Comparison of ENCODE assay signal across 22 cellular contexts in the genomic region with DNA sequence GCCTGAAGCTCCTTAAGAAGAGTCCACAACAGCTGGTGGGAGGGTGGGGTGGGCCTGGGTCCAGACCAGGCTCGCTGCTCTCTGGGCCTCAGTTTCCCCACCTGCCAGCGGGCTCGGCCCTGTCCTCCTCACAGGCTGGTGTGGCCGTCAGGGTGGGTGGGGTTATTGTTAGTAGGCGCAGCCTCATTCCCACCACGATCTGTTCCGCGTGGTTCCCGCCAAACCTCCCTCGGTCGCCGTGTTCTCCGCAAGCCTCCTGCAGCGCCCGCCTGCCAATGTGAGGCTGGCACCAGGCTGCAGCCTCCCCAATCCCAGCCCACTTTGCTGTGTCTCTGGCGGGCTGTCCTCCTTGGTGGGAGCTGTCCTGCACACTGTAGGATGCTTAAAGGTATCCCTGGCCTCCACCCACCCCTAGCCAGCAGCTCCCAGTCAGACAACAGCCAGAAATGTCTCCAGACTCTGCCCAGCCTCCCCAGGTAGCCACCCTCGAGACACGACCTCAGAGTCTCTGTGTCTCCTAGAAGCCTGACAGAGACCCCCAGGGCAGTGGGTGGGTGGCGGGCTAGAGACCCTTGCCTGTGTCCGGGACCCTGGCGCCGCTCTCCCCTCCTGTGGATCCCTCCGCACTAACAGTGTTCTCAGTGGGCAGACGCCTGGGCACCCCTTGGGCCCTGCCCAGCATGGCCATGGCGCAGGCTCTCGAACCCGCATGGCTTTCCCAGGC. TPM values are rescaled to one million over a fixed set of nuclear protein-coding genes. Genes with fewer than 3 reads are reported as not detected.
A peak's percentile ranks its signal among the peaks of the same experiment; 100 is the strongest.
DNase-seq lines count a peak whose midpoint lies in the region; ATAC-seq, FAIRE-seq and TF ChIP-seq lines count a peak whose summit lies in the region.
"Had no signal": no experiment of that assay in that cellular context is flagged by ENCODE, and none has a peak within 500 bp of the region (broad histone marks: within the 10 kb centered on the region; RNA-seq: fewer than 3 reads in every experiment).

No MANE protein-coding gene starts in this region.

- H2BK5ac ChIP-seq in neuronal stem cell (ENCODE audit: low read length): peak overlapping the region; percentile 78

- ATAC-seq in GM12878: no peak
- no peak for ATAC-seq in GM21825 (IDR thresholded peaks at IDR 0.05; ENCODE audit: unreplicated experiment)
- ATAC-seq: HCT116 had no signal

- in situ Hi-C loops in GM12878 (cut with MboI): no loop called here

- no peak overlapping the region for H4K8ac ChIP-seq in neuronal stem cell (ENCODE audit: low read depth, low read length)

- H3K4ac ChIP-seq in neuronal stem cell (ENCODE audit: low read length): no peak overlapping the region

- TF ChIP-seq CTCF in GM12878 (IDR thresholded peaks at IDR 0.05 in 2 of 3, conservative IDR thresholded peaks at IDR 0.05 in 1 of 3; ENCODE audit: control insufficient read depth in 2 of 3, extremely low read depth in 1 of 3, insufficient read depth in 1 of 3, low read depth in 3 of 3, low read length in 3 of 3): no peak

- intact Hi-C loops in GM12878 (cut with micrococcal nuclease; ENCODE audit: unreplicated experiment): no loop called here

- RAD21 ChIA-PET in GM12878 (lab: Charles Lee; ENCODE audit: unreplicated experiment): no interaction called here

- H3K79me2 ChIP-seq in GM12878 (ENCODE audit: control insufficient read depth, insufficient read depth, low read length): no peaks in the 10 kb centered on the region

- H2BK12ac ChIP-seq in neuronal stem cell (ENCODE audit: low read length): no peak overlapping the region

- SMC1A ChIA-PET in GM12878 (lab: Charles Lee; ENCODE audit: uncharacterized antibody, unreplicated experiment): no interaction called here

- BruUV-seq in GM12878 (replicated peaks; lab: Mats Ljungman, UMichigan): TSS peak; percentile 40

- no peak overlapping the region for H3K9ac ChIP-seq in GM12878 (ENCODE audit: control insufficient read depth, insufficient read depth, low read length)
- peak overlapping the region; percentile 21 for H3K9ac ChIP-seq in neuronal stem cell (ENCODE audit: low read depth, low read length, poor library complexity)

- no peak overlapping the region for H2BK120ac ChIP-seq in neuronal stem cell (ENCODE audit: low read depth, low read length)

- no peak overlapping the region for H3K18ac ChIP-seq in neuronal stem cell (ENCODE audit: low read length)

- H3K36me3 ChIP-seq in GM12878 (ENCODE audit: control insufficient read depth in 2 of 2, insufficient read depth in 2 of 2, low read length in 1 of 2) (peaks cover 5 to 10% of the 10 kb centered on the region in 2 experiments; a peak in 3 of 4 replicates), neuronal stem cell (replicated peaks in 1 of 2; ENCODE audit: control insufficient read depth in 2 of 2, insufficient read depth in 2 of 2, low read length in 2 of 2) (no peaks in the 10 kb centered on the region)
- H3K36me3 ChIP-seq: BE2C had no signal

- no peaks in the 10 kb centered on the region for H3K79me1 ChIP-seq in neuronal stem cell (ENCODE audit: low read depth, low read length)

- H3K4me2 ChIP-seq in GM12878 (ENCODE audit: control insufficient read depth, insufficient read depth): no peak overlapping the region
- no peak overlapping the region for H3K4me2 ChIP-seq in neuronal stem cell (ENCODE audit: insufficient read depth, low read length, poor library complexity, severe bottlenecking)

- FAIRE-seq in GM12878 (lab: Jason Lieb, UNC): no peak
- FAIRE-seq: A204.1, D721Med, G401.6 had no signal

- peak overlapping the region; percentile 63 for H3K14ac ChIP-seq in neuronal stem cell (ENCODE audit: low read length)

- peak overlapping the region; percentile 88 for H2AK5ac ChIP-seq in neuronal stem cell (ENCODE audit: low read depth, low read length)

- H3K9me3 ChIP-seq in GM12878 (replicated peaks; ENCODE audit: control insufficient read depth, insufficient read depth, low read length) (no peaks in the 10 kb centered on the region), neuronal stem cell (replicated peaks in 1 of 2; ENCODE audit: control insufficient read depth in 2 of 2, insufficient read depth in 1 of 2, low read depth in 1 of 2, low read length in 2 of 2) (peaks cover 0 to 2% of the 10 kb centered on the region in 2 donors)
- H3K9me3 ChIP-seq: BE2C had no signal

- no peak overlapping the region for H3K27ac ChIP-seq in GM12878 (ENCODE audit: control insufficient read depth, insufficient read depth)
- H3K27ac ChIP-seq in neuronal stem cell (replicated peaks; ENCODE audit: low read length): no peak overlapping the region
- H3K27ac ChIP-seq: HL-60 had no signal

- CTCF ChIA-PET in GM12878 (lab: Yijun Ruan, JAX): no interaction called here

- no peak for TF ChIP-seq RAD21 in GM12878 (IDR thresholded peaks at IDR 0.05; ENCODE audit: insufficient read depth, low read depth, low read length)

- TF ChIP-seq EP300 in GM12878 (IDR thresholded peaks at IDR 0.05; ENCODE audit: borderline replicate concordance in 1 of 2, control insufficient read depth in 1 of 2, low read depth in 2 of 2, low read length in 2 of 2): no peak

- peak overlapping the region; percentile 8 for H3K23ac ChIP-seq in neuronal stem cell (ENCODE audit: low read depth, low read length, poor library complexity)

- no peak overlapping the region for H2AFZ ChIP-seq in GM12878 (ENCODE audit: control insufficient read depth, low read depth, low read length)
- no peak overlapping the region for H2AFZ ChIP-seq in neuronal stem cell (ENCODE audit: low read length)

- no peaks in the 10 kb centered on the region for H4K20me1 ChIP-seq in GM12878 (ENCODE audit: control insufficient read depth, insufficient read depth)

- H3K4me1 ChIP-seq in GM12878 (ENCODE audit: control insufficient read depth, insufficient read depth, low read length) (peaks cover 6% of the 10 kb centered on the region), neuronal stem cell (ENCODE audit: control insufficient read depth in 2 of 2, insufficient read depth in 1 of 2, low read depth in 1 of 2, low read length in 2 of 2) (peaks cover 0 to 4% of the 10 kb centered on the region in 2 donors)
- H3K4me1 ChIP-seq: BE2C had no signal

- DNase-seq in GM12878 (ENCODE audit: low read depth, low spot score) (no peak), neuronal stem cell (ENCODE audit: low spot score) (no peak), NCI-H524 treated with DMSO at 0.1 percent for 48 hours (lab: John Stamatoyannopoulos, UW) (no peak), T-helper 1 cell (no peak)
- DNase-seq: ACHN; BE2C; C1 segment of cervical spinal cord; CD4-positive, CD25-positive, alpha-beta regulatory T cell; CD8-positive, alpha-beta memory T cell; COR-L47; GOT3; H7; HFFc6 had no signal

- TF ChIP-seq POLR2A in Raji (IDR thresholded peaks at IDR 0.05; ENCODE audit: insufficient read depth, low read depth, low read length) (0 out of 2 replicates have a peak, but pooled peaks have one; percentile 7), GM12878 (IDR thresholded peaks at IDR 0.05; ENCODE audit: low read depth, low read length) (0 out of 2 replicates have a peak, but pooled peaks have one; percentile 19)

- WGBS in GM12878 (ENCODE audit: insufficient coverage, insufficient replicate concordance, low lambda C conversion rate, missing lambda C conversion rate): 90% methylated on average over 27 of the region's 27 CpGs
- whole genome bisulfite sequencing in neuronal stem cell (ENCODE audit: extremely low coverage in 2 of 2, insufficient read length in 2 of 2, insufficient replicate concordance in 1 of 2), 2 donors: no CpG with 5 or more reads among the region's 27 CpGs

- no peak overlapping the region for H4K91ac ChIP-seq in neuronal stem cell (ENCODE audit: low read depth, low read length, poor library complexity)

- peak overlapping the region; percentile 89 for H2BK15ac ChIP-seq in neuronal stem cell (ENCODE audit: low read length)

- POLR2A ChIA-PET in GM12878 (lab: Charles Lee): interaction anchor here (1.0 kb wide), 1 partner anchor 10 kb away, joined by 3 read pairs; no protein-coding TSS in a partner anchor

- H3K4me3 ChIP-seq in GM12878 (no peak overlapping the region), neuronal stem cell (ENCODE audit: low read length in 2 of 2) (no peak overlapping the region)

- H3K27me3 ChIP-seq in GM12878 (replicated peaks in 1 of 2; ENCODE audit: control insufficient read depth in 2 of 2, insufficient read depth in 2 of 2, low read length in 1 of 2) (peaks cover 0 to 1% of the 10 kb centered on the region in 2 experiments; a peak in 1 of 4 replicates), neuronal stem cell (ENCODE audit: control insufficient read depth in 3 of 3, insufficient read depth in 3 of 3, low read depth in 1 of 3, low read length in 3 of 3) (peaks cover 2 to 81% (median 7%) of the 10 kb centered on the region in 3 experiments)

RNA-seq across cellular contexts. Expression of a gene that starts 15.3 kb away (rescaled TPM):
- total RNA-seq in GM12878 (2013; cell fraction: nucleolus; rRNA removed): 130 and 134 TPM in 2 replicates
- total RNA-seq in GM12878 (2014; rRNA removed) (27.8 and 35.8 TPM in 2 replicates), GM12878 (2014; rRNA removed; fragmentation: Illumina TruSeq; extraction: Trizol) (15.7 and 17.5 TPM in 2 replicates), GM12878 (2021) (60.2 and 74.1 TPM in 2 replicates)
- polyA plus RNA-seq in GM12878 (2011; ENCODE audit: low read depth): 18.7 TPM
- polyA plus RNA-seq in GM12878 (2011; rRNA removed) (13.0 and 22.9 TPM in 2 replicates), GM12878 (2014; fragmentation: Illumina TruSeq; extraction: Trizol) (5.8 and 19.2 TPM in 2 replicates), GM12878 (2014; fragmentation: Nextera tagmentation; extraction: Ambion mirVana) (1 to 10 TPM in 1 of 2 experiments, under 1 TPM in 1; 0.72 to 3.9 TPM), GM12878 (2014; rRNA removed) (67.1 and 83.6 TPM in 2 replicates), GM12878 (2016; fragmentation: Nextera tagmentation; extraction: Ambion mirVana) (10 to 100 TPM; 57.9 to 67.0 TPM)
- 33.9 and 65.4 TPM in 2 replicates for polyA plus RNA-seq in GM12878 (2011; cell fraction: cytosol; rRNA removed)
- polyA plus RNA-seq in GM12878 (2011; cell fraction: nucleus; rRNA removed): 742 and 791 TPM in 2 replicates
- polyA plus RNA-seq in GM12878 (2012): 52.1 and 66.9 TPM in 2 replicates
- polyA minus RNA-seq in GM12878 (2011; rRNA and poly(A)+ RNA removed): 6.9 and 18.1 TPM in 2 replicates
- 9.0 and 11.0 TPM in 2 replicates for polyA minus RNA-seq in GM12878 (2011; cell fraction: cytosol; rRNA and poly(A)+ RNA removed)
- 49.8 and 62.0 TPM in 2 replicates for polyA minus RNA-seq in GM12878 (2011; cell fraction: nucleus; rRNA and poly(A)+ RNA removed)
- 1.6 TPM for polyA plus RNA-seq in neuronal stem cell (2013, experiment 1 of 2)
- polyA plus RNA-seq in neuronal stem cell (2013, experiment 2 of 2): 1.9 TPM
- total RNA-seq: HT1080 had no signal

RNA-seq across cellular contexts. Expression of a gene that starts 29.8 kb away (rescaled TPM):
- total RNA-seq in GM12878 (2013; cell fraction: nucleolus; rRNA removed): 16.8 and 17.6 TPM in 2 replicates
- 21.7 and 25.2 TPM in 2 replicates for total RNA-seq in GM12878 (2014; rRNA removed)
- total RNA-seq in GM12878 (2014; rRNA removed; fragmentation: Illumina TruSeq; extraction: Trizol): 21.7 and 22.7 TPM in 2 replicates
- 33.1 and 33.8 TPM in 2 replicates for total RNA-seq in GM12878 (2021)
- 19.1 TPM for polyA plus RNA-seq in GM12878 (2011; ENCODE audit: low read depth)
- 28.2 and 30.6 TPM in 2 replicates for polyA plus RNA-seq in GM12878 (2011; rRNA removed)
- polyA plus RNA-seq in GM12878 (2011; cell fraction: cytosol; rRNA removed): 29.1 and 34.1 TPM in 2 replicates
- 19.5 and 22.0 TPM in 2 replicates for polyA plus RNA-seq in GM12878 (2011; cell fraction: nucleus; rRNA removed)
- 21.7 and 23.3 TPM in 2 replicates for polyA plus RNA-seq in GM12878 (2012)
- 17.6 and 22.8 TPM in 2 replicates for polyA plus RNA-seq in GM12878 (2014; fragmentation: Illumina TruSeq; extraction: Trizol)
- 10 to 100 TPM; 12.0 to 13.2 TPM for polyA plus RNA-seq in GM12878 (2014; fragmentation: Nextera tagmentation; extraction: Ambion mirVana)
- 27.9 and 29.8 TPM in 2 replicates for polyA plus RNA-seq in GM12878 (2014; rRNA removed)
- polyA plus RNA-seq in GM12878 (2016; fragmentation: Nextera tagmentation; extraction: Ambion mirVana): 10 to 100 TPM; 16.5 to 20.1 TPM
- polyA minus RNA-seq in GM12878 (2011; rRNA and poly(A)+ RNA removed): 26.9 and 30.9 TPM in 2 replicates
- polyA minus RNA-seq in GM12878 (2011; cell fraction: cytosol; rRNA and poly(A)+ RNA removed): 11.3 and 11.9 TPM in 2 replicates
- 7.1 and 9.1 TPM in 2 replicates for polyA minus RNA-seq in GM12878 (2011; cell fraction: nucleus; rRNA and poly(A)+ RNA removed)
- 34.3 TPM for polyA plus RNA-seq in neuronal stem cell (2013, experiment 1 of 2)
- polyA plus RNA-seq in neuronal stem cell (2013, experiment 2 of 2): 35.7 TPM

RNA-seq across cellular contexts. Expression of a gene that starts 39.0 kb away (rescaled TPM):
- 0.69 TPM in 1 of 2 replicates, not detected in the other for total RNA-seq in GM12878 (2013; cell fraction: nucleolus; rRNA removed)
- total RNA-seq in GM12878 (2014; rRNA removed) (not detected in 2 replicates), GM12878 (2014; rRNA removed; fragmentation: Illumina TruSeq; extraction: Trizol) (not detected in 2 replicates), GM12878 (2021) (0.33 TPM in 1 of 2 replicates, not detected in the other)
- not detected for polyA plus RNA-seq in GM12878 (2011; ENCODE audit: low read depth)
- polyA plus RNA-seq in GM12878 (2011; rRNA removed) (not detected in 2 replicates), GM12878 (2014; fragmentation: Illumina TruSeq; extraction: Trizol) (not detected in 2 replicates), GM12878 (2014; fragmentation: Nextera tagmentation; extraction: Ambion mirVana) (not detected), GM12878 (2014; rRNA removed) (0.28 TPM in 1 of 2 replicates, not detected in the other), GM12878 (2016; fragmentation: Nextera tagmentation; extraction: Ambion mirVana) (not detected)
- polyA plus RNA-seq in GM12878 (2011; cell fraction: cytosol; rRNA removed): 0.07 TPM in 1 of 2 replicates, not detected in the other
- polyA plus RNA-seq in GM12878 (2011; cell fraction: nucleus; rRNA removed): 0.28 and 0.40 TPM in 2 replicates
- polyA plus RNA-seq in GM12878 (2012): 0.11 TPM in 1 of 2 replicates, not detected in the other
- not detected in 2 replicates for polyA minus RNA-seq in GM12878 (2011; rRNA and poly(A)+ RNA removed)
- not detected in 2 replicates for polyA minus RNA-seq in GM12878 (2011; cell fraction: cytosol; rRNA and poly(A)+ RNA removed)
- polyA minus RNA-seq in GM12878 (2011; cell fraction: nucleus; rRNA and poly(A)+ RNA removed): not detected in 2 replicates
- polyA plus RNA-seq in neuronal stem cell (2013, experiment 1 of 2): not detected
- not detected for polyA plus RNA-seq in neuronal stem cell (2013, experiment 2 of 2)
- total RNA-seq: CD4-positive, CD25-positive, alpha-beta regulatory T cell; CD8-positive, alpha-beta memory T cell; HFFc6; HT1080 had no signal
- polyA plus RNA-seq: CD4-positive, CD25-positive, alpha-beta regulatory T cell; CD8-positive, alpha-beta memory T cell; IgD-negative memory B cell had no signal

RNA-seq across cellular contexts. Expression of a gene that starts 41.5 kb away (rescaled TPM):
- 158 and 180 TPM in 2 replicates for total RNA-seq in GM12878 (2013; cell fraction: nucleolus; rRNA removed)
- total RNA-seq in GM12878 (2014; rRNA removed): 40.9 and 41.5 TPM in 2 replicates
- total RNA-seq in GM12878 (2014; rRNA removed; fragmentation: Illumina TruSeq; extraction: Trizol): 33.8 and 36.0 TPM in 2 replicates
- 52.1 and 56.4 TPM in 2 replicates for total RNA-seq in GM12878 (2021)
- polyA plus RNA-seq in GM12878 (2011; ENCODE audit: low read depth): 21.4 TPM
- polyA plus RNA-seq in GM12878 (2011; rRNA removed): 40.4 and 47.4 TPM in 2 replicates
- 43.3 and 47.3 TPM in 2 replicates for polyA plus RNA-seq in GM12878 (2011; cell fraction: cytosol; rRNA removed)
- polyA plus RNA-seq in GM12878 (2011; cell fraction: nucleus; rRNA removed): 185 and 192 TPM in 2 replicates
- polyA plus RNA-seq in GM12878 (2012): 32.5 and 32.6 TPM in 2 replicates
- polyA plus RNA-seq in GM12878 (2014; fragmentation: Illumina TruSeq; extraction: Trizol): 39.4 and 44.2 TPM in 2 replicates
- polyA plus RNA-seq in GM12878 (2014; fragmentation: Nextera tagmentation; extraction: Ambion mirVana): 1 to 10 TPM; 5.5 to 7.8 TPM
- 40.6 and 40.8 TPM in 2 replicates for polyA plus RNA-seq in GM12878 (2014; rRNA removed)
- 10 to 100 TPM; 24.7 to 28.5 TPM for polyA plus RNA-seq in GM12878 (2016; fragmentation: Nextera tagmentation; extraction: Ambion mirVana)
- 38.1 and 42.9 TPM in 2 replicates for polyA minus RNA-seq in GM12878 (2011; rRNA and poly(A)+ RNA removed)
- 12.7 and 13.5 TPM in 2 replicates for polyA minus RNA-seq in GM12878 (2011; cell fraction: cytosol; rRNA and poly(A)+ RNA removed)
- polyA minus RNA-seq in GM12878 (2011; cell fraction: nucleus; rRNA and poly(A)+ RNA removed): 38.0 and 59.5 TPM in 2 replicates
- polyA plus RNA-seq in neuronal stem cell (2013, experiment 1 of 2): 50.1 TPM
- polyA plus RNA-seq in neuronal stem cell (2013, experiment 2 of 2): 49.8 TPM
